ENCODE assay signal across 17 cellular contexts in the genomic region with DNA sequence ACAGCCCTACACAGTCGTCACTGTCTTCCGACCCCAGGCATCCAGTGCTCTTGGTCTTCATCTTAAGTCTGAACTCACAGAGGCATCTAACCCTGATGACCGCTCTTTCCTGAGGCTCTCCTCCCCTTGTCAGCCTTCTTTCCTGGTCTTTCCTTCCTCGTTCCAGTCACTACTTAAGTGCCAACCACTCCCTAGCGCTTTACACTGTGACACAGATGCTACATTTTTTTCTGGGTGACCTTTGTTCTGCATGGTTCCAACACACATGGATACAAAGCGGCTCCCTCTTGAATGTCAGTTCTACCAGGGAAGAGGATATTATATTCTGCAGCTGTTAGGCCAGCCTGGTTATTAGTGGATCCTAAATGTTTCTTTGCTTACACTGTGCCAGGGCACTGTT. TPM values are rescaled to one million over a fixed set of nuclear protein-coding genes. Genes with fewer than 3 reads are reported as not detected.
DNase-seq lines count a peak whose midpoint lies in the region; ATAC-seq and TF ChIP-seq lines count a peak whose summit lies in the region.
"Had no signal": no experiment of that assay in that cellular context is flagged by ENCODE, and none has a peak within 500 bp of the region (broad histone marks: within the 10 kb centered on the region; RNA-seq: fewer than 3 reads in every experiment).

No MANE protein-coding gene starts in this region.

- H3K27me3 Mint-ChIP-seq in activated naive CD8-positive, alpha-beta T cell: no peaks in the 10 kb centered on the region
- H3K27me3 Mint-ChIP-seq in activated naive CD8-positive, alpha-beta T cell treated with anti-CD3 and anti-CD28 coated beads, Interleukin-2, amount 50 U/mL, for 24 hours: no peaks in the 10 kb centered on the region
- H3K27me3 Mint-ChIP-seq in T-cell: no peaks in the 10 kb centered on the region
- H3K27me3 Mint-ChIP-seq: effector memory CD8-positive, alpha-beta T cell had no signal

- CTCF ChIA-PET in T-cell (lab: Charles Lee): no interaction called here

- peaks cover 16 to 52% of the 10 kb centered on the region in 2 donors for H3K36me3 ChIP-seq in duodenal mucosa (ENCODE audit: control insufficient read depth in 1 of 2, insufficient read depth in 2 of 2, low read length in 2 of 2)
- peaks cover 28 to 54% of the 10 kb centered on the region in 2 donors for H3K36me3 ChIP-seq in mucosa of rectum (ENCODE audit: control insufficient read depth in 2 of 2, insufficient read depth in 2 of 2, low read length in 2 of 2)
- H3K36me3 ChIP-seq in upper lobe of left lung: peaks cover 7 to 74% (median 29%) of the 10 kb centered on the region in 4 donors

- H3K27me3 ChIP-seq in duodenal mucosa (ENCODE audit: control insufficient read depth in 1 of 2, insufficient read depth in 2 of 2, low read length in 2 of 2) (no peaks in the 10 kb centered on the region), mucosa of rectum (ENCODE audit: control insufficient read depth in 2 of 2, insufficient read depth in 2 of 2, low read length in 2 of 2) (no peaks in the 10 kb centered on the region), upper lobe of left lung (no peaks in the 10 kb centered on the region)
- H3K27me3 ChIP-seq: vagina had no signal

- no peaks in the 10 kb centered on the region for H3K9me3 Mint-ChIP-seq in activated naive CD8-positive, alpha-beta T cell (ENCODE audit: low read depth)
- H3K9me3 Mint-ChIP-seq in activated naive CD8-positive, alpha-beta T cell treated with anti-CD3 and anti-CD28 coated beads, Interleukin-2, amount 50 U/mL, for 24 hours: no peaks in the 10 kb centered on the region
- no peaks in the 10 kb centered on the region for H3K9me3 Mint-ChIP-seq in T-cell
- H3K9me3 Mint-ChIP-seq: effector memory CD8-positive, alpha-beta T cell; HFFc6 had no signal

- DNase-seq in activated naive CD8-positive, alpha-beta T cell treated with anti-CD3 and anti-CD28 coated beads, Interleukin-2, amount 50 U/mL, for 24 hours: no peak
- DNase-seq in upper lobe of left lung (peak in 1 of 2 donors; percentile 56), substantia nigra (lab: John Stamatoyannopoulos, UW) (no peak), NCI-H1048 (lab: John Stamatoyannopoulos, UW) (no peak), T-cell (no peak)
- DNase-seq: activated CD4-positive, alpha-beta T cell treated with anti-CD3 and anti-CD28 coated beads for 1 hour; AML-193; effector memory CD8-positive, alpha-beta T cell; HFFc6; hypothalamus; NCI-H146 had no signal

- peaks cover 35 to 38% of the 10 kb centered on the region in 2 donors for H3K4me1 ChIP-seq in duodenal mucosa (ENCODE audit: control insufficient read depth in 1 of 2, insufficient read depth in 2 of 2, low read length in 2 of 2)
- peaks cover 8 to 19% of the 10 kb centered on the region in 2 donors for H3K4me1 ChIP-seq in mucosa of rectum (ENCODE audit: control insufficient read depth in 2 of 2, insufficient read depth in 2 of 2, low read length in 2 of 2)
- peaks cover 17 to 55% (median 36%) of the 10 kb centered on the region in 4 donors for H3K4me1 ChIP-seq in upper lobe of left lung

- TF ChIP-seq EP300 in upper lobe of left lung (IDR thresholded peaks at IDR 0.05): no peak

- H3K4me3 ChIP-seq in duodenal mucosa (ENCODE audit: low read depth in 1 of 2, low read length in 2 of 2) (peak overlapping the region in 1 of 2 donors; percentile 21), mucosa of rectum (ENCODE audit: low read length in 2 of 2) (peak overlapping the region in 1 of 2 donors; percentile 43), upper lobe of left lung (no peak overlapping the region)
- H3K4me3 ChIP-seq: skin epidermis, vagina had no signal

- ATAC-seq in activated naive CD8-positive, alpha-beta T cell treated with anti-CD3 and anti-CD28 coated beads, Interleukin-2, amount 50 U/mL, for 24 hours: no peak
- peak in 1 of 2 donors; percentile 90 for ATAC-seq in upper lobe of left lung (ENCODE audit: low FRiP score in 2 of 2)
- ATAC-seq in T-cell (replicated peaks in 1 of 4): no peak
- ATAC-seq: effector memory CD8-positive, alpha-beta T cell had no signal

- WGBS in upper lobe of left lung, 2 donors: 64 to 72% methylated on average over 6 of the region's 6 CpGs

- H3K27ac Mint-ChIP-seq in activated naive CD8-positive, alpha-beta T cell: peak overlapping the region; percentile 86
- no peak overlapping the region for H3K27ac Mint-ChIP-seq in activated naive CD8-positive, alpha-beta T cell treated with anti-CD3 and anti-CD28 coated beads, Interleukin-2, amount 50 U/mL, for 24 hours
- peak overlapping the region in 1 of 2 donors; percentile 77 for H3K27ac Mint-ChIP-seq in T-cell

- no peaks in the 10 kb centered on the region for H3K9me3 ChIP-seq in duodenal mucosa (ENCODE audit: control insufficient read depth in 1 of 2, low read length in 2 of 2)
- H3K9me3 ChIP-seq in mucosa of rectum (ENCODE audit: control insufficient read depth in 2 of 2, low read length in 2 of 2): no peaks in the 10 kb centered on the region
- H3K9me3 ChIP-seq in upper lobe of left lung: no peaks in the 10 kb centered on the region
- H3K9me3 ChIP-seq: vagina had no signal

- H3K4me3 Mint-ChIP-seq in activated naive CD8-positive, alpha-beta T cell: peak overlapping the region; percentile 50
- no peak overlapping the region for H3K4me3 Mint-ChIP-seq in activated naive CD8-positive, alpha-beta T cell treated with anti-CD3 and anti-CD28 coated beads, Interleukin-2, amount 50 U/mL, for 24 hours
- no peak overlapping the region for H3K4me3 Mint-ChIP-seq in T-cell
- H3K4me3 Mint-ChIP-seq: effector memory CD8-positive, alpha-beta T cell; HFFc6; mesothelial cell of epicardium had no signal

- H3K27ac ChIP-seq in duodenal mucosa (ENCODE audit: low read depth, low read length) (peak overlapping the region; percentile 71), mucosa of rectum (ENCODE audit: low read depth in 2 of 2, low read length in 2 of 2) (peak overlapping the region; percentile 77 to 84), upper lobe of left lung (peak overlapping the region; percentile 63 to 83 (median 79)), substantia nigra (ENCODE audit: low read depth, low read length, poor library complexity, severe bottlenecking) (no peak overlapping the region)
- H3K27ac ChIP-seq: vagina had no signal

- no peak for TF ChIP-seq CTCF in upper lobe of left lung (IDR thresholded peaks at IDR 0.05)

- POLR2A ChIA-PET in T-cell (lab: Charles Lee): no interaction called here

- no peak for TF ChIP-seq POLR2A in upper lobe of left lung (IDR thresholded peaks at IDR 0.05)

- H3K9ac ChIP-seq in duodenal mucosa (ENCODE audit: low read depth in 1 of 2, low read length in 2 of 2) (peak overlapping the region; percentile 15 to 42), mucosa of rectum (ENCODE audit: low read depth in 1 of 2, low read length in 2 of 2) (peak overlapping the region; percentile 9 to 26)

- H3K36me3 Mint-ChIP-seq in activated naive CD8-positive, alpha-beta T cell: peaks cover 28% of the 10 kb centered on the region
- H3K36me3 Mint-ChIP-seq in activated naive CD8-positive, alpha-beta T cell treated with anti-CD3 and anti-CD28 coated beads, Interleukin-2, amount 50 U/mL, for 24 hours (ENCODE audit: low read depth): peaks cover 77% of the 10 kb centered on the region
- H3K36me3 Mint-ChIP-seq in T-cell: peaks cover 60% of the 10 kb centered on the region

- peaks cover 67% of the 10 kb centered on the region for H3K4me1 Mint-ChIP-seq in activated naive CD8-positive, alpha-beta T cell (ENCODE audit: low read depth)
- peaks cover 79% of the 10 kb centered on the region for H3K4me1 Mint-ChIP-seq in activated naive CD8-positive, alpha-beta T cell treated with anti-CD3 and anti-CD28 coated beads, Interleukin-2, amount 50 U/mL, for 24 hours
- peaks cover 69 to 75% (median 72%) of the 10 kb centered on the region in 3 donors for H3K4me1 Mint-ChIP-seq in T-cell

RNA-seq across cellular contexts. Expression of a gene that starts 12.7 kb away (rescaled TPM):
- 100 to 1,000 TPM in 1 of 6 donors, 10 to 100 TPM in 5; 51.3 to 114 (median 73.4) TPM for total RNA-seq in upper lobe of left lung
- 10 to 100 TPM; 25.1 to 46.8 (median 41.7) TPM for total RNA-seq in T-cell

RNA-seq across cellular contexts. Expression of a gene that starts 43.6 kb away (rescaled TPM):
- total RNA-seq in upper lobe of left lung: 100 to 1,000 TPM; 164 to 703 (median 300) TPM
- total RNA-seq in T-cell: 10 to 100 TPM; 38.1 to 43.6 (median 40.1) TPM
